In the genomic region with DNA sequence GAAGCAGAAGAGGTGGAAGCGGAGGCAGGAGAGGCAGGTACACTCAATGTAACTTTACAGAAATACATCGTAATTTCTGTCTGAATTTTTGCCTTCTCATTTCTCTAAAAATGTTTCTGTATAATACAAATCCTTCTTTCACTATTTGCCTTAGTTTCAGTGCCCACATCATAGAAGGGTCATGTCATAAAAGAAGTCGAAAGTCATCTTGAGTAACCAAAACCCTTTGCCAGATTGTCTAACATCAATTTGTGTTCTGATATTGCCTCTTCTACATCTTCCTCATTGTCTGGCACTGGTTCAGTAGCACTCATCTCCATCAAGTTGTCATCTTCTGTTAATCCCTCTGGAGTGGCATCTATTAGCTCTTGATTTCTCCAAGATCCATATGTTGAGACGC, we compare ENCODE assay signal across 10 cellular contexts.
"Had no signal": no experiment of that assay in that cellular context is flagged by ENCODE, and none has a peak within 500 bp of the region (broad histone marks: within the 10 kb centered on the region; RNA-seq: fewer than 3 reads in every experiment).

No MANE protein-coding gene starts in this region.

- ATAC-seq: heart left ventricle, right lobe of liver had no signal

- H3K4me3 Mint-ChIP-seq: activated B cell treated with CpG ODN at 0.5 μM for 24 hours, neural crest cell had no signal

- H3K27me3 ChIP-seq: ascending aorta, breast epithelium, heart left ventricle, right lobe of liver had no signal

- H3K27me3 Mint-ChIP-seq: activated B cell treated with CpG ODN at 0.5 μM for 24 hours had no signal

- H3K27ac ChIP-seq: ascending aorta, breast epithelium, epithelial cell of prostate, heart left ventricle, right lobe of liver had no signal

- H3K36me3 ChIP-seq: ascending aorta, breast epithelium, heart left ventricle, right lobe of liver had no signal

- H3K4me1 ChIP-seq: ascending aorta, breast epithelium, right lobe of liver had no signal

- H3K9me3 Mint-ChIP-seq: activated B cell treated with CpG ODN at 0.5 μM for 24 hours had no signal

- H3K4me3 ChIP-seq: ascending aorta, breast epithelium, heart left ventricle, right lobe of liver had no signal

- H3K9me3 ChIP-seq: ascending aorta, breast epithelium, heart left ventricle, right lobe of liver had no signal

- H3K27ac Mint-ChIP-seq: activated B cell treated with CpG ODN at 0.5 μM for 24 hours had no signal

- DNase-seq: activated B cell treated with CpG ODN at 0.5 μM for 24 hours; activated CD4-positive, alpha-beta T cell treated with anti-CD3 and anti-CD28 coated beads, Interleukin-2, amount 50 U/mL, for 1 hour; dermis blood vessel endothelial cell; foreskin melanocyte; heart left ventricle; right lobe of liver had no signal

- H3K4me1 Mint-ChIP-seq: neural crest cell had no signal
